ENCODE assay signal across 8 cellular contexts in the genomic region with DNA sequence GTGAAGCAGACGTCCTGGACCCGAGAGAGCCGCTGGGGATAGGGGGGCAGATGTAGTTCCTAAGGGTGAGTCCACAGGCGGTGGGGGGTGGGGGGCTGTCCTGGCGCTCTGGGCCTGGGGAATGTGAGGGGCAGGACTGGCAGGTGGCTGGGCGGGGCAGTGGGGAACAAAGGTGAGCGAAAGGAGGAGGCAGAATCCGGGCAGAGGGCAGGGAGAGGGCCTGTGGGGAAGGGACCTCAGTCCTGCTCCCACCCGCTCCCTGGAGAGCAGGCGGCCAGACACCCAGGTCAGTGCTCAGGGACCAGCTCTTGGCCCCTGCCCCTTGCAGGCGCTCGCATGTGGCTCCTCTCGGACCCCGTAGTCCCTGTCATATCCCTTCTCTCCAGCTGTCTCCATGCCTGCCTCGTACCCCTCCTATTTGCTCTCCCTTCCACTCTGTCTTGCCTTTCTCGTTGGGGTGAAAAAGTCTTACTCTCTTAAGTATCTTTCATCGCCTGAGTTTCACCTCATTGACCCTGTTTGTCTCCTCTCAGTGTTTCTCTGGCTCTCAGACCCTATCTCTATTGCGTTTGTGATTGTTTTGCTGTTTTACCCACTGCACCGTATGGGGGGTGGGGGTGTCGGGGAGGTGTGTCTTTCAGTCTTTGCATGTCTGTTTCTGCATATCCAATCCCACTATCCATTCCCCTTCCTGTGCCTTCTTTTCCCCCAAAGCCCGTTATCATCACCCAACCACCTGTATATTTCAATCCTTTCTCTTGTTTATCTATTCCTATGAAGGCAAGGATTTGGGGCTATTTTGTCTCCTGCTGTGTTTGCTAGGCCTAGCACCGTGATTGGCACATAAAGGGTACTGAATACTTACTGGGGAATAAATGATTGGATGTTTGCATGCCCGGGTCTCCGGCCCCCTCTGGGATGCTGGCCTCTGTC. TPM values are rescaled to one million over a fixed set of nuclear protein-coding genes. Genes with fewer than 3 reads are reported as not detected.
DNase-seq lines count a peak whose midpoint lies in the region; ATAC-seq and TF ChIP-seq lines count a peak whose summit lies in the region.

No MANE protein-coding gene starts in this region.

- H3K4me1 ChIP-seq in Peyer's patch, result peaks cover 0 to 58% (median 13%) of the 10 kb centered on the region in 4 donors

- peak overlapping the region; percentile 73 to 90 (median 88) for H3K27ac ChIP-seq in Peyer's patch

- ATAC-seq in GM21528 (IDR thresholded peaks at IDR 0.05; ENCODE audit: low FRiP score, unreplicated experiment) (no peak), HG02938 (IDR thresholded peaks at IDR 0.05; ENCODE audit: unreplicated experiment) (no peak)

- no peaks in the 10 kb centered on the region for H3K27me3 ChIP-seq in Peyer's patch

- no peak for DNase-seq in GM12865 (ENCODE audit: low read depth)
- DNase-seq in Peyer's patch, result peak in 2 of 3 donors; percentile 81 to 89
- DNase-seq in fibroblast of mammary gland (ENCODE audit: low read depth), result no peak
- no peak for DNase-seq in retinal pigment epithelial cell (ENCODE audit: low read depth)
- DNase-seq in NCI-H1436 treated with DMSO at 0.1 percent for 48 hours (lab: John Stamatoyannopoulos, UW), result no peak
- no peak for DNase-seq in activated gamma-delta T cell (lab: John Stamatoyannopoulos, UW)

- peak; percentile 91 to 93 for TF ChIP-seq POLR2A in Peyer's patch (IDR thresholded peaks at IDR 0.05)

- TF ChIP-seq CTCF in GM12865 (IDR thresholded peaks at IDR 0.05; ENCODE audit: insufficient read depth, low read depth, low read length, missing control alignments), result no peak
- no peak for TF ChIP-seq CTCF in Peyer's patch (IDR thresholded peaks at IDR 0.05)
- TF ChIP-seq CTCF in fibroblast of mammary gland (conservative IDR thresholded peaks at IDR 0.05; ENCODE audit: control insufficient read depth, insufficient read depth, low read depth, low read length), result no peak
- no peak for TF ChIP-seq CTCF in retinal pigment epithelial cell (conservative IDR thresholded peaks at IDR 0.05; ENCODE audit: low read depth, low read length)

- H3K4me3 ChIP-seq in GM12865 (ENCODE audit: low read depth, low read length) (peak overlapping the region; percentile 47), Peyer's patch (peak overlapping the region in 3 of 4 donors; percentile 39 to 56 (median 55)), fibroblast of mammary gland (ENCODE audit: control insufficient read depth, low read depth, low read length) (peak overlapping the region; percentile 65), retinal pigment epithelial cell (ENCODE audit: low read length) (peak overlapping the region; percentile 69)

- no peaks in the 10 kb centered on the region for H3K9me3 ChIP-seq in Peyer's patch

- H3K36me3 ChIP-seq in Peyer's patch, result peaks cover 0 to 15% (median 0%) of the 10 kb centered on the region in 3 donors

RNA-seq across cellular contexts. Expression of a gene that starts 5.8 kb away (rescaled TPM):
- total RNA-seq in Peyer's patch, result 100 to 1,000 TPM in 2 of 4 donors, 10 to 100 TPM in 2; 34.7 to 121 (median 96.7) TPM

RNA-seq across cellular contexts. Expression of a gene that starts 6.1 kb away (rescaled TPM):
- 1,000 to 10,000 TPM; 1,077 to 1,595 (median 1,505) TPM for total RNA-seq in Peyer's patch

RNA-seq across cellular contexts. Expression of a gene that starts 10.2 kb away (rescaled TPM):
- total RNA-seq in Peyer's patch, result 100 to 1,000 TPM in 3 of 4 donors, 10 to 100 TPM in 1; 58.6 to 203 (median 130) TPM

RNA-seq across cellular contexts. Expression of a gene that starts 12.1 kb away (rescaled TPM):
- total RNA-seq in Peyer's patch, result 10 to 100 TPM in 3 of 4 donors, 1 to 10 TPM in 1; 9.9 to 51.5 (median 35.8) TPM

RNA-seq across cellular contexts. Expression of a gene that starts 18.5 kb away (rescaled TPM):
- total RNA-seq in Peyer's patch, result not detected

Comparison
In these comparisons a context has a peak if more than half of its experiments do, and no peak if none do; other contexts are left out.
1. DNase-seq: peak in Peyer's patch (2 of 3); none in GM12865 (single experiment), fibroblast of mammary gland (single experiment), retinal pigment epithelial cell (single experiment), NCI-H1436 treated with DMSO at 0.1 percent for 48 hours (single experiment) and activated gamma-delta T cell (single experiment).
2. Peak in every context shown above with its lines, with median percentiles within 50 percentile points of each other: H3K4me3 ChIP-seq.